Comparison of ENCODE assay signal across 23 cellular contexts in genomic region chr10:3702569-3702968, GRCh38.
DNase-seq lines count a peak whose midpoint lies in the region; ATAC-seq, FAIRE-seq and TF ChIP-seq lines count a peak whose summit lies in the region.
"Had no signal": no experiment of that assay in that cellular context is flagged by ENCODE, and none has a peak within 500 bp of the region (broad histone marks: within the 10 kb centered on the region; RNA-seq: fewer than 3 reads in every experiment).

No MANE protein-coding gene starts in this region.

- POLR2A ChIA-PET in A549 (lab: Yijun Ruan, JAX), result no interaction called here

- CTCF ChIA-PET in A549 (lab: Yijun Ruan, JAX), result no interaction called here

- FAIRE-seq in A549 (lab: Jason Lieb, UNC) (peak; percentile 28), D721Med (lab: Jason Lieb, UNC) (no peak)
- FAIRE-seq: A204.1 had no signal

- no peak for TF ChIP-seq RAD21 in A549 (conservative IDR thresholded peaks at IDR 0.05 in 1 of 2, IDR thresholded peaks at IDR 0.05 in 1 of 2)

- no peak for TF ChIP-seq EP300 in A549 (IDR thresholded peaks at IDR 0.05)

- H3K4me1 ChIP-seq in A549, result peaks cover 14% of the 10 kb centered on the region
- H3K4me1 ChIP-seq: BE2C, Peyer's patch had no signal

- DNase-seq in A549 (ENCODE audit: low read depth in 1 of 2, low spot score in 1 of 2) (no peak), Caki2 (ENCODE audit: low read depth) (peak; percentile 64), NCI-H2029 treated with DMSO at 0.1 percent for 48 hours (lab: John Stamatoyannopoulos, UW) (peak; percentile 3), kidney glomerular epithelial cell (lab: John Stamatoyannopoulos, UW) (peak; percentile 62), D721Med (ENCODE audit: insufficient read length, low spot score) (no peak)
- DNase-seq: BE2C; CD4-positive, alpha-beta T cell; DMS79; GM23248; H9; HFFc6; KG1; NCI-H1105; NCI-H1694 treated with DMSO at 0.1 percent for 48 hours; NCI-H2227 treated with DMSO at 0.1 percent for 48 hours; NCI-H526; Peyer's patch had no signal

- 11% methylated on average over 1 of the region's 1 CpG for WGBS in A549 (ENCODE audit: missing lambda C conversion rate)

- no peak for ATAC-seq in A549
- no peak for ATAC-seq in GM18861 (IDR thresholded peaks at IDR 0.05; ENCODE audit: unreplicated experiment)
- no peak for ATAC-seq in HG03159 (IDR thresholded peaks at IDR 0.05; ENCODE audit: unreplicated experiment)
- ATAC-seq in HG02970 (IDR thresholded peaks at IDR 0.05; ENCODE audit: low FRiP score, unreplicated experiment), result no peak
- ATAC-seq: SK-N-SH treated with all-trans-retinoic acid at 6 μM for 48 hours had no signal

- TF ChIP-seq CTCF in A549 (IDR thresholded peaks at IDR 0.05), result no peak
- TF ChIP-seq CTCF in D721Med (IDR thresholded peaks at IDR 0.05; ENCODE audit: insufficient read depth, missing control alignments), result no peak

- H3K9me3 ChIP-seq in A549, result no peaks in the 10 kb centered on the region
- H3K9me3 ChIP-seq: BE2C, Caco-2, Peyer's patch had no signal

- in situ Hi-C loops in Caki2 (cut with HindIII; ENCODE audit: low pct_unique_long_range_greater_than_20kb, low sequenced_read_pairs), result no loop called here

- TF ChIP-seq POLR2A in A549 (IDR thresholded peaks at IDR 0.05; ENCODE audit: low read length), result no peak

- no peak overlapping the region for H3K4me3 ChIP-seq in A549
- H3K4me3 ChIP-seq: GM23248, Peyer's patch had no signal

- H3K4me2 ChIP-seq in A549, result peak overlapping the region; percentile 32

- no peak overlapping the region for H3K27ac ChIP-seq in A549
- H3K27ac ChIP-seq: GM23248, Peyer's patch had no signal

TF ChIP-seq in A549, 52 proteins besides CTCF, POLR2A, EP300 and RAD21:
- TF ChIP-seq HOXA7 (CRISPR knock-in tag; IDR thresholded peaks at IDR 0.05) (no peak), SMC3 (IDR thresholded peaks at IDR 0.05) (no peak), FOSL2 (IDR thresholded peaks at IDR 0.05) (no peak), FOSL2 (CRISPR knock-in tag; IDR thresholded peaks at IDR 0.05) (no peak), CBX8 (IDR thresholded peaks at IDR 0.05) (no peak), MAZ (IDR thresholded peaks at IDR 0.05; ENCODE audit: borderline replicate concordance, low read depth, low read length) (no peak), ATOH8 (CRISPR knock-in tag; IDR thresholded peaks at IDR 0.05; ENCODE audit: low read depth) (no peak), E2F6 (IDR thresholded peaks at IDR 0.05; ENCODE audit: borderline replicate concordance, low read depth) (no peak), EHF (CRISPR knock-in tag; IDR thresholded peaks at IDR 0.05) (no peak), MAFK (IDR thresholded peaks at IDR 0.05; ENCODE audit: partially characterized antibody) (no peak), RFX5 (IDR thresholded peaks at IDR 0.05) (no peak), ESRRA (IDR thresholded peaks at IDR 0.05; ENCODE audit: borderline replicate concordance, low read length) (no peak), MYC (IDR thresholded peaks at IDR 0.05; ENCODE audit: borderline replicate concordance, low read length) (no peak), NR3C1 (IDR thresholded peaks at IDR 0.05) (no peak), HES2 (IDR thresholded peaks at IDR 0.05) (no peak), ZC3H11A (IDR thresholded peaks at IDR 0.05) (no peak), REST (IDR thresholded peaks at IDR 0.05) (no peak), CHD4 (IDR thresholded peaks at IDR 0.05; ENCODE audit: borderline replicate concordance) (no peak), TFCP2L1 (CRISPR knock-in tag; IDR thresholded peaks at IDR 0.05) (no peak), CEBPB (IDR thresholded peaks at IDR 0.05) (no peak), USF2 (IDR thresholded peaks at IDR 0.05) (no peak)

Comparison
In these comparisons a context has a peak if more than half of its experiments do, and no peak if none do; other contexts are left out.
1. DNase-seq: peak in Caki2 (single experiment), NCI-H2029 treated with DMSO at 0.1 percent for 48 hours (single experiment) and kidney glomerular epithelial cell (single experiment); none in A549 (0 of 2) and D721Med (single experiment).